Comparison of ENCODE assay signal across 11 cellular contexts in the genomic region with DNA sequence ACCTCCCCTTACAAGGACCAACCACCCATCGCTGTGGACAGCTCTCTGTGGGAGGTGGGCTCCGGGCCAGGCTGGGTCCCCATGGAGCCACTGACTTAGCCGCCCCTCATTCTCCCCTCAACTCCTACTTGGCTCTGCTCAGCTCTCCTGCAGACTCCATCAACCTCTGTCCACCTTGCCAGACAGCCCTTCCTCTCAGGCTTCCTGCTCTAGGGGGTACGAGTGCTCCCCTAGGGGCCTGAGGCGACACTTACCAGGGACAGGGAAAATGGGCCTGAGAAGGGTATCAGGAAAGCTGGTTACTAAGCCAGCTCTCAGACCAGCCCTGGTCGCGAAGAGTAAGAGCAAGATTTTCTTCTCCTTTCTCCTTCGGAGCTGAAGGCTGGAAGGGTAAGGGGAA. TPM values are rescaled to one million over a fixed set of nuclear protein-coding genes. Genes with fewer than 3 reads are reported as not detected.
DNase-seq lines count a peak whose midpoint lies in the region; ATAC-seq, FAIRE-seq and TF ChIP-seq lines count a peak whose summit lies in the region.
"Had no signal": no experiment of that assay in that cellular context is flagged by ENCODE, and none has a peak within 500 bp of the region (broad histone marks: within the 10 kb centered on the region; RNA-seq: fewer than 3 reads in every experiment).

No MANE protein-coding gene starts in this region.

- no peaks in the 10 kb centered on the region for H3K9me3 Mint-ChIP-seq in HFFc6
- H3K9me3 Mint-ChIP-seq: activated naive CD4-positive, alpha-beta T cell treated with anti-CD3 and anti-CD28 coated beads, Interleukin-2, amount 10 ng/mL, durations not matched to agents 7 days and 5 days had no signal

- TF ChIP-seq POLR2A in GM12878 (IDR thresholded peaks at IDR 0.05; ENCODE audit: low read depth, low read length) = no peak

- RAD21 ChIA-PET in GM12878 (lab: Charles Lee; ENCODE audit: unreplicated experiment) = no interaction called here

- peak overlapping the region; percentile 99 for H3K27ac Mint-ChIP-seq in HFFc6
- H3K27ac Mint-ChIP-seq: activated naive CD4-positive, alpha-beta T cell treated with anti-CD3 and anti-CD28 coated beads, Interleukin-2, amount 10 ng/mL, durations not matched to agents 7 days and 5 days had no signal

- peaks cover 9% of the 10 kb centered on the region; the same call in 1 of the 2 replicates for H3K36me3 Mint-ChIP-seq in HFFc6 (ENCODE audit: low read depth)
- H3K36me3 Mint-ChIP-seq: activated naive CD4-positive, alpha-beta T cell treated with anti-CD3 and anti-CD28 coated beads, Interleukin-2, amount 10 ng/mL, durations not matched to agents 7 days and 5 days had no signal

- H3K4me1 Mint-ChIP-seq in HFFc6 (ENCODE audit: low read depth) = peaks cover 91% of the 10 kb centered on the region
- H3K4me1 Mint-ChIP-seq: activated naive CD4-positive, alpha-beta T cell treated with anti-CD3 and anti-CD28 coated beads, Interleukin-2, amount 10 ng/mL, durations not matched to agents 7 days and 5 days had no signal

- SMC1A ChIA-PET in GM12878 (lab: Charles Lee; ENCODE audit: uncharacterized antibody, unreplicated experiment) = interaction anchor here (1.3 kb wide), 1 partner anchor 42 kb away, joined by 3 read pairs; no protein-coding TSS in a partner anchor

- H3K9me1 ChIP-seq in keratinocyte (ENCODE audit: control insufficient read depth, extremely low read depth, insufficient read depth, low read length) = peaks cover 6% of the 10 kb centered on the region

- CTCF ChIA-PET in GM12878 (lab: Yijun Ruan, JAX) = interaction anchor here (1.1 kb wide), 1 partner anchor 368 kb away, joined by 3 read pairs; no protein-coding TSS in a partner anchor

- peak overlapping the region; percentile 79; the same call in 1 of the 2 replicates for H3K4me3 Mint-ChIP-seq in HFFc6
- H3K4me3 Mint-ChIP-seq: activated naive CD4-positive, alpha-beta T cell treated with anti-CD3 and anti-CD28 coated beads, Interleukin-2, amount 10 ng/mL, durations not matched to agents 7 days and 5 days had no signal

- no TSS peak for BruUV-seq in GM12878 (replicated peaks; lab: Mats Ljungman, UMichigan)

- H3K27me3 ChIP-seq in GM12878 (replicated peaks in 1 of 2; ENCODE audit: control insufficient read depth in 2 of 2, insufficient read depth in 2 of 2, low read length in 1 of 2) (no peaks in the 10 kb centered on the region), keratinocyte (ENCODE audit: control insufficient read depth, extremely low read depth, insufficient read depth, low read length) (no peaks in the 10 kb centered on the region), stomach smooth muscle (ENCODE audit: control insufficient read depth in 1 of 2, insufficient read depth in 2 of 2, low read length in 2 of 2) (no peaks in the 10 kb centered on the region)

- H3K27me3 Mint-ChIP-seq in HFFc6 (ENCODE audit: insufficient read depth) = peaks cover 2% of the 10 kb centered on the region; the same call in 1 of the 2 replicates

- H4K20me1 ChIP-seq in GM12878 (ENCODE audit: control insufficient read depth, insufficient read depth) = no peaks in the 10 kb centered on the region
- no peaks in the 10 kb centered on the region for H4K20me1 ChIP-seq in keratinocyte (ENCODE audit: control insufficient read depth, extremely low read depth, insufficient read depth, low read length)

- dilution Hi-C loops in keratinocyte (cut with MboI; ENCODE audit: extremely low pct_ligation_motif_present, low sequenced_read_pairs) = no loop called here

- intact Hi-C loops in GM12878 (cut with micrococcal nuclease; ENCODE audit: unreplicated experiment) = no loop called here

- WGBS in GM12878 (ENCODE audit: insufficient coverage, insufficient replicate concordance, low lambda C conversion rate, missing lambda C conversion rate) = 57% methylated on average over 8 of the region's 8 CpGs

- H3K27ac ChIP-seq in GM12878 (ENCODE audit: control insufficient read depth, insufficient read depth) (no peak overlapping the region), keratinocyte (ENCODE audit: control insufficient read depth, insufficient read depth, low read length) (peak overlapping the region; percentile 99), stomach smooth muscle (ENCODE audit: low read length) (peak overlapping the region; percentile 89)

- TF ChIP-seq RAD21 in GM12878 (IDR thresholded peaks at IDR 0.05; ENCODE audit: insufficient read depth, low read depth, low read length) = peak; percentile 27; the same call in 1 of the 2 replicates

- H3K4me2 ChIP-seq in GM12878 (ENCODE audit: control insufficient read depth, insufficient read depth) (no peak overlapping the region), keratinocyte (ENCODE audit: control insufficient read depth, extremely low read depth, insufficient read depth, low read depth, low read length) (peak overlapping the region; percentile 94)

- DNase-seq in HFFc6 = no peak
- DNase-seq in GM12878 (ENCODE audit: low read depth, low spot score) = no peak
- no peak for DNase-seq in keratinocyte (ENCODE audit: low read depth, low spot score)
- no peak for DNase-seq in putamen (ENCODE audit: low spot score)
- DNase-seq in NCI-H510A treated with DMSO at 0.1 percent for 48 hours (lab: John Stamatoyannopoulos, UW) = no peak
- DNase-seq in omental fat pad (ENCODE audit: low spot score) = no peak
- DNase-seq: activated naive CD4-positive, alpha-beta T cell treated with anti-CD3 and anti-CD28 coated beads, Interleukin-2, amount 10 ng/mL, durations not matched to agents 7 days and 5 days; NCI-H2081 treated with DMSO at 0.1 percent for 48 hours had no signal

- H3K36me3 ChIP-seq in GM12878 (ENCODE audit: control insufficient read depth in 2 of 2, insufficient read depth in 2 of 2, low read length in 1 of 2) (no peaks in the 10 kb centered on the region), keratinocyte (ENCODE audit: control insufficient read depth in 2 of 2, extremely low read depth in 1 of 2, insufficient read depth in 2 of 2, low read length in 2 of 2) (peaks cover 2 to 7% of the 10 kb centered on the region in 2 experiments), stomach smooth muscle (ENCODE audit: control insufficient read depth in 2 of 2, insufficient read depth in 2 of 2, low read length in 2 of 2) (no peaks in the 10 kb centered on the region)

- no peak for TF ChIP-seq EP300 in GM12878 (IDR thresholded peaks at IDR 0.05; ENCODE audit: borderline replicate concordance in 1 of 2, control insufficient read depth in 1 of 2, low read depth in 2 of 2, low read length in 2 of 2)

- H3K4me1 ChIP-seq in GM12878 (ENCODE audit: control insufficient read depth, insufficient read depth, low read length) = peaks cover 3% of the 10 kb centered on the region; the same call in 1 of the 2 replicates
- H3K4me1 ChIP-seq in keratinocyte (ENCODE audit: control insufficient read depth, extremely low read depth, insufficient read depth, low read length) = peaks cover 71% of the 10 kb centered on the region
- peaks cover 77% of the 10 kb centered on the region for H3K4me1 ChIP-seq in stomach smooth muscle (ENCODE audit: control insufficient read depth, insufficient read depth, low read length)

- ATAC-seq in GM12878 = peak; percentile 53; the same call in 2 of the 3 replicates
- no peak for ATAC-seq in GM21367 (IDR thresholded peaks at IDR 0.05; ENCODE audit: unreplicated experiment)
- ATAC-seq in omental fat pad (ENCODE audit: low FRiP score) = no peak

- in situ Hi-C loops in GM12878 (cut with MboI) = no loop called here

- TF ChIP-seq CTCF in HFFc6 (IDR thresholded peaks at IDR 0.05) (no peak; the same call in 1 of the 2 replicates), GM12878 (IDR thresholded peaks at IDR 0.05 in 2 of 3, conservative IDR thresholded peaks at IDR 0.05 in 1 of 3; ENCODE audit: control insufficient read depth in 2 of 3, extremely low read depth in 1 of 3, insufficient read depth in 1 of 3, low read depth in 3 of 3, low read length in 3 of 3) (no peak), keratinocyte (optimal IDR thresholded peaks at IDR 0.05 in 1 of 3, IDR thresholded peaks at IDR 0.05 in 1 of 3, conservative IDR thresholded peaks at IDR 0.05 in 1 of 3; ENCODE audit: extremely low read depth in 1 of 3, insufficient read depth in 2 of 3, low read length in 3 of 3) (peak in 1 of 3 experiments; percentile 15), omental fat pad (IDR thresholded peaks at IDR 0.05) (no peak)

- H3K9me3 ChIP-seq in GM12878 (replicated peaks; ENCODE audit: control insufficient read depth, insufficient read depth, low read length) = no peaks in the 10 kb centered on the region
- H3K9me3 ChIP-seq in keratinocyte (ENCODE audit: control insufficient read depth, low read depth, low read length) = no peaks in the 10 kb centered on the region
- H3K9me3 ChIP-seq in stomach smooth muscle (ENCODE audit: control insufficient read depth in 2 of 2, low read length in 2 of 2) = no peaks in the 10 kb centered on the region

- H2AFZ ChIP-seq in GM12878 (ENCODE audit: control insufficient read depth, low read depth, low read length) = no peak overlapping the region
- H2AFZ ChIP-seq in keratinocyte (ENCODE audit: control insufficient read depth, low read length) = no peak overlapping the region

- H3K9ac ChIP-seq in GM12878 (ENCODE audit: control insufficient read depth, insufficient read depth, low read length) = no peak overlapping the region
- peak overlapping the region; percentile 81 for H3K9ac ChIP-seq in keratinocyte (ENCODE audit: control insufficient read depth, extremely low read depth, insufficient read depth, low read length)
- H3K9ac ChIP-seq in stomach smooth muscle (ENCODE audit: low read length in 2 of 2) = peak overlapping the region in 1 of 2 donors; percentile 44

- POLR2A ChIA-PET in GM12878 (lab: Charles Lee) = interaction anchor here (1.4 kb wide), 1 partner anchor 30 kb away, joined by 3 read pairs; no protein-coding TSS in a partner anchor

- no peak overlapping the region for H3K4me3 ChIP-seq in GM12878
- H3K4me3 ChIP-seq in keratinocyte (ENCODE audit: control insufficient read depth in 2 of 3, extremely low read depth in 1 of 3, insufficient read depth in 2 of 3, low read depth in 1 of 3, low read length in 3 of 3) = peak overlapping the region in 1 of 3 experiments; percentile 39
- H3K4me3 ChIP-seq in stomach smooth muscle (ENCODE audit: low read length in 2 of 2) = no peak overlapping the region

- no peaks in the 10 kb centered on the region for H3K79me2 ChIP-seq in GM12878 (ENCODE audit: control insufficient read depth, insufficient read depth, low read length)
- H3K79me2 ChIP-seq in keratinocyte (ENCODE audit: control insufficient read depth, insufficient read depth, low read length) = peaks cover 75% of the 10 kb centered on the region

- no peak for FAIRE-seq in GM12878 (lab: Jason Lieb, UNC)
- FAIRE-seq in keratinocyte (lab: Jason Lieb, UNC) = no peak
- FAIRE-seq: GM18507 had no signal

RNA-seq across cellular contexts. Expression of a gene that starts 43.9 kb away (rescaled TPM):
- 10 to 100 TPM; 26.8 to 29.8 (median 28.6) TPM for total RNA-seq in HFFc6 (2021; fragmentation: NEBNext Ultra II Directional; extraction: Animal tissue kit (Norgen Biotek cat#: 25700))
- total RNA-seq in GM12878 (2013; cell fraction: nucleolus; rRNA removed) = 11.5 and 13.9 TPM in 2 replicates
- 3.2 TPM in 2 replicates for total RNA-seq in GM12878 (2014; rRNA removed)
- 1.4 and 1.7 TPM in 2 replicates for total RNA-seq in GM12878 (2014; rRNA removed; fragmentation: Illumina TruSeq; extraction: Trizol)
- 6.2 and 7.6 TPM in 2 replicates for total RNA-seq in GM12878 (2021)
- 1.2 TPM for polyA plus RNA-seq in GM12878 (2011; ENCODE audit: low read depth)
- polyA plus RNA-seq in GM12878 (2011; rRNA removed) = 0.39 and 0.91 TPM in 2 replicates
- polyA plus RNA-seq in GM12878 (2011; cell fraction: cytosol; rRNA removed) = 1.0 and 1.1 TPM in 2 replicates
- polyA plus RNA-seq in GM12878 (2011; cell fraction: nucleus; rRNA removed) = 1.3 TPM in 2 replicates
- 2.2 and 3.2 TPM in 2 replicates for polyA plus RNA-seq in GM12878 (2012)
- 1.6 and 2.4 TPM in 2 replicates for polyA plus RNA-seq in GM12878 (2014; fragmentation: Illumina TruSeq; extraction: Trizol)
- polyA plus RNA-seq in GM12878 (2014; fragmentation: Nextera tagmentation; extraction: Ambion mirVana) = under 1 TPM; 0.56 to 0.69 TPM
- polyA plus RNA-seq in GM12878 (2014; rRNA removed) = 3.7 and 5.3 TPM in 2 replicates
- polyA plus RNA-seq in GM12878 (2016; fragmentation: Nextera tagmentation; extraction: Ambion mirVana) = under 1 TPM; 0.29 to 0.90 TPM
- polyA minus RNA-seq in GM12878 (2011; rRNA and poly(A)+ RNA removed) = 0.95 and 1.8 TPM in 2 replicates
- 0.73 and 1.3 TPM in 2 replicates for polyA minus RNA-seq in GM12878 (2011; cell fraction: cytosol; rRNA and poly(A)+ RNA removed)
- polyA minus RNA-seq in GM12878 (2011; cell fraction: nucleus; rRNA and poly(A)+ RNA removed) = 0.73 and 2.0 TPM in 2 replicates
- polyA plus RNA-seq in keratinocyte = 9.4 to 18.0 TPM (median 10.9 TPM) in 3 replicates
- 10.8 TPM for polyA plus RNA-seq in keratinocyte (2011; ENCODE audit: low read depth)
- 9.2 and 13.0 TPM in 2 replicates for polyA plus RNA-seq in keratinocyte (2011; cell fraction: cytosol; rRNA removed)
- polyA plus RNA-seq in keratinocyte (2011; cell fraction: nucleus; rRNA removed) = 12.5 and 15.5 TPM in 2 replicates
- polyA plus RNA-seq in keratinocyte (2012; ENCODE audit: low replicate concordance) = 19.8 and 20.4 TPM in 2 replicates
- 11.6 to 24.3 TPM (median 12.2 TPM) in 3 replicates for polyA minus RNA-seq in keratinocyte
- polyA minus RNA-seq in keratinocyte (2011; cell fraction: cytosol; rRNA and poly(A)+ RNA removed) = 17.5 TPM
- 17.8 and 18.4 TPM in 2 replicates for polyA minus RNA-seq in keratinocyte (2011; cell fraction: nucleus; rRNA and poly(A)+ RNA removed)
- total RNA-seq in omental fat pad = 10 to 100 TPM; 10.4 to 61.6 (median 20.7) TPM
